ENCODE assay signal across 8 cellular contexts in genomic region chr9:98263482-98264357, GRCh38. TPM values are rescaled to one million over a fixed set of nuclear protein-coding genes. Genes with fewer than 3 reads are reported as not detected.
DNase-seq lines count a peak whose midpoint lies in the region; ATAC-seq, FAIRE-seq and TF ChIP-seq lines count a peak whose summit lies in the region.

No MANE protein-coding gene starts in this region.

- WGBS in hepatocyte (ENCODE audit: low lambda C conversion rate, missing lambda C conversion rate): 41% methylated on average over 8 of the region's 8 CpGs

- no peaks in the 10 kb centered on the region for H3K27me3 ChIP-seq in ascending aorta
- H3K27me3 ChIP-seq in hepatocyte: no peaks in the 10 kb centered on the region

- H3K4me1 ChIP-seq in ascending aorta (no peaks in the 10 kb centered on the region), hepatocyte (ENCODE audit: insufficient read depth) (no peaks in the 10 kb centered on the region)

- no peak overlapping the region for H2AFZ ChIP-seq in hepatocyte

- H3K36me3 ChIP-seq in ascending aorta: no peaks in the 10 kb centered on the region
- H3K36me3 ChIP-seq in hepatocyte (replicated peaks; ENCODE audit: insufficient read depth, low read depth): no peaks in the 10 kb centered on the region

- H4K20me1 ChIP-seq in hepatocyte (ENCODE audit: insufficient read depth, poor library complexity, severe bottlenecking): no peaks in the 10 kb centered on the region

- FAIRE-seq in G401.6 (lab: Jason Lieb, UNC): peak; percentile 88

- H3K79me2 ChIP-seq in hepatocyte: no peaks in the 10 kb centered on the region

- DNase-seq in NCI-H1694 (lab: John Stamatoyannopoulos, UW) (peak; percentile 82), T-helper 9 cell (peak; percentile 74), ascending aorta (ENCODE audit: low spot score in 2 of 2) (peak in 1 of 2 donors; percentile 83), hepatocyte (ENCODE audit: low spot score) (peak; percentile 84), skeletal muscle cell (ENCODE audit: low read depth) (peak; percentile 47)

- H3K9me3 ChIP-seq in ascending aorta: no peaks in the 10 kb centered on the region
- H3K9me3 ChIP-seq in hepatocyte (ENCODE audit: low read depth): no peaks in the 10 kb centered on the region

- TF ChIP-seq CTCF in ascending aorta (IDR thresholded peaks at IDR 0.05) (peak; percentile 80 to 91 (median 89)), hepatocyte (IDR thresholded peaks at IDR 0.05; ENCODE audit: poor library complexity) (peak; percentile 99)

- intact Hi-C loops in ascending aorta (cut with DNase I): loop anchor here (1.0 to 5.0 kb wide), 3 partner anchors 58 to 551 kb away; no protein-coding TSS in a partner anchor

- no peak overlapping the region for H3K4me3 ChIP-seq in ascending aorta
- H3K4me3 ChIP-seq in hepatocyte: no peak overlapping the region
- no peak overlapping the region for H3K4me3 ChIP-seq in skeletal muscle cell (ENCODE audit: low read depth, low read length)

- no peak overlapping the region for H3K27ac ChIP-seq in ascending aorta
- no peak overlapping the region for H3K27ac ChIP-seq in hepatocyte

- H3K9me2 ChIP-seq in hepatocyte (replicated peaks; ENCODE audit: insufficient read depth): no peaks in the 10 kb centered on the region

- ATAC-seq in HG02642 (IDR thresholded peaks at IDR 0.05; ENCODE audit: poor library complexity, unreplicated experiment) (peak; percentile 78), HG03045 (IDR thresholded peaks at IDR 0.05; ENCODE audit: unreplicated experiment) (no peak)

- H3K4me2 ChIP-seq in hepatocyte: no peak overlapping the region

RNA-seq across cellular contexts. Expression of gene TBC1D2, which starts 8.3 kb away (rescaled TPM):
- total RNA-seq in ascending aorta: 32.5 TPM
- total RNA-seq in hepatocyte: 20.0 and 26.7 TPM in 2 replicates
- 31.6 and 33.5 TPM in 2 replicates for polyA plus RNA-seq in hepatocyte
